ENCODE assay signal across 10 cellular contexts in the genomic region with DNA sequence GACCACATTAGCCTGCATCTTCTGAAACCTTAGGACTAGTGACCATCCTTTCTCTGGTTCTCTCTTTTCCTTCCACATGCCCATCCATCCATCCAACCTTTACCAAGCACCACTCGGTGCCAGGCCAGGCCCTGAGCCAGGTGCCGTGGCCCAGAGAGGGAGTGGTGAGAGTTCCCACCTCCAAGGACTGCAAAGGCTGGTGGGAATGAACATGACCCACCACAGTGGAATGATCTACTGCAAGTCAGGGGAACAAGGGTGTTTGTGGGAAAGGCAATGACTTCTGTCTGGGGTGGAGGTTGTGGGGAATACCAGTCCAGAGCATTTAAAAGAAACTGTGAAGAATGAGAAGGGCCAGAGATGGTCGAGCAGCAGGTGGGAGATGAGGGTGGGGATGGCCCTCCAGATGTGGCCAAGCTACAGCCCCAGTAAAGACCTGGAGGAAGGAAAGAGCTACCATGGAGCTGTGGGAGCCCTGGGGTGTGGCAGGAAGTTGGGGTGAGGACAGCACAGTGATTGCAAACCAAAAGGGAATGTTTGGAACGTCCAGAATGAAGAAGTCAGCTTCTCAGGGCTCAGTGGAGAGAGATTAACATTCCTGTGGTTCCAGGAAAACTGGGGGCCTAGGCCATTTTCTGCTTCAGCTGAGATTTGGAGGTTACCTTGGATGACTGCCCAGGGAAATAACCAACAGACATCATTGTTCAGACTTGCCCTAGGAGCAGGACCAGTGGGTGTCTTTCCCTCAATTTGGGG. TPM values are rescaled to one million over a fixed set of nuclear protein-coding genes. Genes with fewer than 3 reads are reported as not detected.
DNase-seq lines count a peak whose midpoint lies in the region; ATAC-seq, FAIRE-seq and TF ChIP-seq lines count a peak whose summit lies in the region.
"Had no signal": no experiment of that assay in that cellular context is flagged by ENCODE, and none has a peak within 500 bp of the region (broad histone marks: within the 10 kb centered on the region; RNA-seq: fewer than 3 reads in every experiment).

No MANE protein-coding gene starts in this region.

- no peak overlapping the region for H3K14ac ChIP-seq in H1 (ENCODE audit: insufficient read length)

- H3K4me1 Mint-ChIP-seq in osteocyte (ENCODE audit: unreplicated experiment), result peaks cover 65% of the 10 kb centered on the region

- 91% methylated on average over 4 of the region's 4 CpGs; no CpG with 5 or more reads in 1 of the 2 experiments for WGBS in H1 (ENCODE audit: extremely low coverage in 1 of 2, insufficient coverage in 1 of 2, insufficient read length in 1 of 2, insufficient replicate concordance in 2 of 2, low coverage in 1 of 2, low lambda C conversion rate in 2 of 2, missing lambda C conversion rate in 1 of 2), 2 experiments

- no peak overlapping the region for H3K23ac ChIP-seq in H1 (ENCODE audit: insufficient read length)

- TF ChIP-seq RAD21 in H1 (IDR thresholded peaks at IDR 0.05 in 1 of 2, conservative IDR thresholded peaks at IDR 0.05 in 1 of 2; ENCODE audit: low read depth in 2 of 2, low read length in 2 of 2), result no peak

- H3K36me3 ChIP-seq in H1 (ENCODE audit: control insufficient read depth in 2 of 4, insufficient read depth in 4 of 4, low read length in 3 of 4), result peaks cover 0 to 4% (median 2%) of the 10 kb centered on the region in 4 experiments; a peak in 4 of 8 replicates

- H2AFZ ChIP-seq in H1 (ENCODE audit: low read length), result no peak overlapping the region

- H2BK5ac ChIP-seq in H1 (ENCODE audit: low read depth, low read length), result peak overlapping the region; percentile 71; the same call in 1 of the 2 replicates

- peak overlapping the region; percentile 86 for H3K27ac Mint-ChIP-seq in osteocyte (ENCODE audit: unreplicated experiment)

- no peak for ATAC-seq in activated CD4-positive, CD25-positive, alpha-beta regulatory T cell treated with anti-CD3 and anti-CD28 coated beads, Interleukin-2, amount 50 U/mL, for 24 hours

- no peak overlapping the region for H3K4ac ChIP-seq in H1 (replicated peaks; ENCODE audit: insufficient read length, low read depth, low read length)

- FAIRE-seq in H1 (lab: Jason Lieb, UNC), result no peak
- FAIRE-seq: colon had no signal

- no peak overlapping the region for H3K56ac ChIP-seq in H1 (replicated peaks; ENCODE audit: insufficient read length, low read depth, low read length)

- no peak overlapping the region for H4K8ac ChIP-seq in H1 (ENCODE audit: extremely low read depth, insufficient read depth, low read length)

- H3K36me3 Mint-ChIP-seq in osteocyte (ENCODE audit: unreplicated experiment), result peaks cover 5% of the 10 kb centered on the region

- no peaks in the 10 kb centered on the region for H4K20me1 ChIP-seq in H1 (replicated peaks in 1 of 2; ENCODE audit: control insufficient read depth in 1 of 2, insufficient read depth in 2 of 2, low read length in 2 of 2)

- TF ChIP-seq POLR2A in H1 (IDR thresholded peaks at IDR 0.05; ENCODE audit: control extremely low read depth in 1 of 2, low read depth in 2 of 2, low read length in 2 of 2), result no peak

- no peak overlapping the region for H2BK12ac ChIP-seq in H1 (ENCODE audit: low read depth, low read length)

- H3K4me3 ChIP-seq in H1 (ENCODE audit: extremely low read depth in 1 of 4, insufficient read depth in 2 of 4, low read depth in 3 of 4, low read length in 4 of 4), result no peak overlapping the region

- peaks cover 8 to 21% (median 13%) of the 10 kb centered on the region in 4 experiments for H3K4me1 ChIP-seq in H1 (replicated peaks in 1 of 4; ENCODE audit: control insufficient read depth in 3 of 4, insufficient read depth in 4 of 4, low read length in 3 of 4)

- H3K27ac ChIP-seq in H1 (ENCODE audit: low read depth, low read length), result no peak overlapping the region
- H3K27ac ChIP-seq: VCaP had no signal

- H3K79me1 ChIP-seq in H1 (ENCODE audit: low read depth, low read length), result no peaks in the 10 kb centered on the region

- H3K27me3 Mint-ChIP-seq in osteocyte (ENCODE audit: unreplicated experiment), result no peaks in the 10 kb centered on the region

- H2BK15ac ChIP-seq in H1 (ENCODE audit: low read length), result 0 out of 2 replicates have a peak overlapping the region, but pooled peaks have one; percentile 46

- POLR2A ChIA-PET in H1 (lab: Charles Lee; ENCODE audit: partially characterized antibody), result interaction anchor here (0.8 kb wide), 1 partner anchor 12 kb away, joined by 4 read pairs; no protein-coding TSS in a partner anchor

- in situ Hi-C loops in KBM-7 (cut with MboI; ENCODE audit: low pct_unique_long_range_greater_than_20kb, low sequenced_read_pairs), result no loop called here

- TF ChIP-seq CTCF in H1 (IDR thresholded peaks at IDR 0.05; ENCODE audit: control extremely low read depth in 1 of 3, insufficient read depth in 1 of 3, low read depth in 1 of 3, low read length in 3 of 3), result no peak
- no peak for TF ChIP-seq CTCF in osteocyte (IDR thresholded peaks at IDR 0.05)

- no peak overlapping the region for H3K9ac ChIP-seq in H1 (replicated peaks in 1 of 4; ENCODE audit: extremely low read depth in 1 of 4, low read depth in 3 of 4, low read length in 3 of 4)

- no peak overlapping the region; the same call in 1 of the 2 replicates for H3K18ac ChIP-seq in H1 (ENCODE audit: extremely low read depth, low read length)

- no peaks in the 10 kb centered on the region for H3K23me2 ChIP-seq in H1 (ENCODE audit: low read depth, low read length)

- no peak overlapping the region for H4K91ac ChIP-seq in H1 (replicated peaks; ENCODE audit: insufficient read length, low read length)

- no peak overlapping the region for H2AK5ac ChIP-seq in H1 (ENCODE audit: low read depth, low read length)

- CTCF ChIA-PET in H1 (lab: Charles Lee; ENCODE audit: partially characterized antibody), result interaction anchor here (0.6 to 2.1 kb wide), 7 partner anchors 10 to 506 kb away, joined by 4 to 13 read pairs (median 5); no protein-coding TSS in a partner anchor

- DNase-seq in COLO829 (ENCODE audit: low spot score), result peak; percentile 22
- DNase-seq in NCI-H460 (ENCODE audit: extremely low read depth, low read depth), result peak; percentile 84
- DNase-seq in H1 (ENCODE audit: low read depth in 1 of 2, low spot score in 2 of 2), result no peak
- DNase-seq in osteocyte (ENCODE audit: extremely low spot score, unreplicated experiment), result no peak
- DNase-seq in activated CD4-positive, CD25-positive, alpha-beta regulatory T cell (lab: John Stamatoyannopoulos, UW), result no peak
- DNase-seq in superior temporal gyrus (ENCODE audit: extremely low spot score), result no peak
- no peak for DNase-seq in KBM-7

- H3K4me2 ChIP-seq in H1 (ENCODE audit: insufficient read depth in 1 of 2, low read depth in 2 of 2, low read length in 2 of 2), result no peak overlapping the region

- H4K5ac ChIP-seq in H1 (ENCODE audit: insufficient read length, low read depth, low read length), result no peak overlapping the region

- H3K27me3 ChIP-seq in H1 (replicated peaks in 1 of 4; ENCODE audit: control insufficient read depth in 3 of 4, extremely low read depth in 1 of 4, insufficient read depth in 3 of 4, low read length in 3 of 4), result no peaks in the 10 kb centered on the region

- no peak overlapping the region for H2BK20ac ChIP-seq in H1 (ENCODE audit: low read length)

- no peak for TF ChIP-seq EP300 in H1 (IDR thresholded peaks at IDR 0.05; ENCODE audit: borderline replicate concordance in 1 of 2, low read depth in 2 of 2, low read length in 2 of 2)

- no peak overlapping the region for H3K4me3 Mint-ChIP-seq in osteocyte (ENCODE audit: unreplicated experiment)

- H3K9me3 Mint-ChIP-seq in osteocyte (ENCODE audit: unreplicated experiment), result no peaks in the 10 kb centered on the region

- no peak overlapping the region for H2BK120ac ChIP-seq in H1 (replicated peaks; ENCODE audit: low read depth, low read length)

- no peaks in the 10 kb centered on the region for H3K9me3 ChIP-seq in H1 (ENCODE audit: insufficient read depth in 2 of 2, low read depth in 1 of 2, low read length in 1 of 2)

- no peaks in the 10 kb centered on the region for H3K79me2 ChIP-seq in H1 (ENCODE audit: control insufficient read depth in 1 of 2, insufficient read depth in 2 of 2, low read length in 2 of 2)

TF ChIP-seq in H1, 55 proteins besides CTCF, POLR2A, EP300 and RAD21 (continues in another document):
- TF ChIP-seq RNF2 (IDR thresholded peaks at IDR 0.05; ENCODE audit: borderline replicate concordance, low read depth, low read length, missing control alignments, poor library complexity, severe bottlenecking) (no peak), CTBP2 (IDR thresholded peaks at IDR 0.05; ENCODE audit: borderline replicate concordance, insufficient read depth, insufficient read length, low read length) (no peak), HDAC2 (IDR thresholded peaks at IDR 0.05; ENCODE audit: borderline replicate concordance in 1 of 2, low read depth in 2 of 2, low read length in 2 of 2) (no peak)

RNA-seq across cellular contexts. Expression of gene CORO2A, which starts 30.6 kb away (rescaled TPM):
- 0.69 and 0.92 TPM in 2 replicates for total RNA-seq in NCI-H460 (2014; rRNA removed; shearing (Covaris generic))
- polyA plus RNA-seq in NCI-H460 (2014; cell fraction: nucleus; rRNA removed), result 0.68 and 0.74 TPM in 2 replicates
- 26.2 and 27.9 TPM in 2 replicates for total RNA-seq in H1 (2021; fragmentation: NEBNext Ultra II Directional; extraction: Animal tissue kit (Norgen Biotek cat#: 25700))
- 13.7 and 15.3 TPM in 2 replicates for polyA plus RNA-seq in H1 (2011; rRNA removed)
- polyA plus RNA-seq in H1 (2011; cell fraction: cytosol; rRNA removed), result 17.8 TPM
- polyA plus RNA-seq in H1 (2011; cell fraction: nucleus; rRNA removed), result 10.6 TPM
- polyA plus RNA-seq in H1 (2012, experiment 1 of 2), result 13.2 to 15.8 TPM (median 13.7 TPM) in 4 replicates
- 5.4 TPM for polyA plus RNA-seq in H1 (2012, experiment 2 of 2)
- 25.8 TPM for polyA plus RNA-seq in H1 (2013, experiment 1 of 2)
- polyA plus RNA-seq in H1 (2013, experiment 2 of 2), result 26.8 TPM
- 26.1 and 31.3 TPM in 2 replicates for polyA minus RNA-seq in H1 (2011; rRNA and poly(A)+ RNA removed)
- polyA minus RNA-seq in H1 (2011; cell fraction: cytosol; rRNA and poly(A)+ RNA removed), result 13.2 TPM
- 8.3 TPM for polyA minus RNA-seq in H1 (2011; cell fraction: nucleus; rRNA and poly(A)+ RNA removed)
- 1.6 and 1.8 TPM in 2 replicates for total RNA-seq in osteocyte

RNA-seq across cellular contexts. Expression of gene TBC1D2, which starts 32.4 kb away (rescaled TPM):
- total RNA-seq in NCI-H460 (2014; rRNA removed; shearing (Covaris generic)), result 12.6 and 14.5 TPM in 2 replicates
- polyA plus RNA-seq in NCI-H460 (2014; cell fraction: nucleus; rRNA removed), result 27.9 and 29.3 TPM in 2 replicates
- 7.4 and 8.0 TPM in 2 replicates for total RNA-seq in H1 (2021; fragmentation: NEBNext Ultra II Directional; extraction: Animal tissue kit (Norgen Biotek cat#: 25700))
- 7.4 and 10.9 TPM in 2 replicates for polyA plus RNA-seq in H1 (2011; rRNA removed)
- polyA plus RNA-seq in H1 (2011; cell fraction: cytosol; rRNA removed), result 7.7 TPM
- polyA plus RNA-seq in H1 (2011; cell fraction: nucleus; rRNA removed), result 15.0 TPM
- 4.2 to 6.0 TPM (median 4.9 TPM) in 4 replicates for polyA plus RNA-seq in H1 (2012, experiment 1 of 2)
- 4.4 TPM for polyA plus RNA-seq in H1 (2012, experiment 2 of 2)
- 7.4 TPM for polyA plus RNA-seq in H1 (2013, experiment 1 of 2)
- polyA plus RNA-seq in H1 (2013, experiment 2 of 2), result 6.9 TPM
- polyA minus RNA-seq in H1 (2011; rRNA and poly(A)+ RNA removed), result 7.0 and 7.4 TPM in 2 replicates
- polyA minus RNA-seq in H1 (2011; cell fraction: cytosol; rRNA and poly(A)+ RNA removed), result 4.3 TPM
- 8.0 TPM for polyA minus RNA-seq in H1 (2011; cell fraction: nucleus; rRNA and poly(A)+ RNA removed)
- total RNA-seq in osteocyte, result 23.7 and 25.6 TPM in 2 replicates

Comparison
In these comparisons a context has a peak if more than half of its experiments do, and no peak if none do; other contexts are left out.
1. DNase-seq: peak in COLO829 (single experiment) and NCI-H460 (single experiment); none in H1 (0 of 2), osteocyte (single experiment), activated CD4-positive, CD25-positive, alpha-beta regulatory T cell (0 of 4), superior temporal gyrus (single experiment) and KBM-7 (single experiment).